ENCODE assay signal across 10 cellular contexts in the genomic region with DNA sequence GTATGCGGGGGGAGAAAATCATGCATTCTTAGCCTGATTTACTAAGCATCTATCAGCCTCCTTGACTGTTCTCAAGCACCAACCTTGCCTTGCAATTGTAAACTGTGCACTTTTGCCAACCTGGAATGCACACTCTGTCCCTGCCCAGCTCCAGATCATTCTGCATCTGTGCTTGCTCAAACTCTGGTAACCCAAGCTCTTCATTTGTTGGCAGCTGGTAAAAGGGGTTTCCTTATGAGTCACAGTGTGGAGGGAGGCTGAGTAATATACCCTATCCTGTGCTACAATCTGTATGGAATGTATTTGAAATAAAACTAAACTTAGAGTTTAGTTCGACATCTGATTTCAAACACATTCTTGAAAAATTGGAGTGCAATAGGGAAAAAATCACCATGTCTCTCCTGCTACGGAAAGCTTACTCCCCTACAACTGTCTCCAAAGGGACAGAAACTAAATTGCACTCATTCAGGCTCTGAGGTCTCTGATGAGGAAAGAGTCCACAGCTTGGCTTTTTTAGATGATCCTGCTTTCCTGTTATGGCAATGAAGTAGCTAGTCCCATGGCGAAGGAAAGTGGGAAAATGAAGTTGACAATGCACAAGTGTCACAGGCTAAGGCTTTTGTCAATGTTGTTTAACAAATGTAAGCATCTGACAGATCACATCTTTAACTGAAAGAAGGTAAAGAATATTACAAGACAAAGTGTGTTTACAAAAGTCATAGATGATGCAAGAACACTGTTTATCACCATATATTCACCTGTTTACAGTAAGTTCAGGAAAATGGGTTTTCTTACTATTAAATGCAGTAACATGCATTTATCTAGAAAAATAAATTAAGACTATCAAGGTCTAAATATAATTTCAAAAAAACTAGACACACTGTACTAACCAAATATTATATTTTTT.
A peak's percentile ranks its signal among the peaks of the same experiment; 100 is the strongest.
DNase-seq lines count a peak whose midpoint lies in the region; ATAC-seq, FAIRE-seq and TF ChIP-seq lines count a peak whose summit lies in the region.
"Had no signal": no experiment of that assay in that cellular context is flagged by ENCODE, and none has a peak within 500 bp of the region (broad histone marks: within the 10 kb centered on the region; RNA-seq: fewer than 3 reads in every experiment).

No MANE protein-coding gene starts in this region.

- no peaks in the 10 kb centered on the region for H3K4me1 ChIP-seq in GM12878 (ENCODE audit: control insufficient read depth, insufficient read depth, low read length)
- H3K4me1 ChIP-seq in left lung: peaks cover 11 to 12% of the 10 kb centered on the region in 2 donors
- peaks cover 3 to 14% of the 10 kb centered on the region in 2 donors for H3K4me1 ChIP-seq in aorta (ENCODE audit: control insufficient read depth in 1 of 2, insufficient read depth in 2 of 2, low read length in 2 of 2)

- H4K20me1 ChIP-seq in GM12878 (ENCODE audit: control insufficient read depth, insufficient read depth): no peaks in the 10 kb centered on the region

- CTCF ChIA-PET in GM12878 (lab: Yijun Ruan, JAX): interaction anchor here (1.6 to 4.1 kb wide), 2 partner anchors 13 to 319 kb away, joined by 8 to 14 read pairs; no protein-coding TSS in a partner anchor

- RAD21 ChIA-PET in GM12878 (lab: Charles Lee; ENCODE audit: unreplicated experiment): interaction anchor here (1.1 kb wide), 1 partner anchor 318 kb away, joined by 3 read pairs; no protein-coding TSS in a partner anchor

- in situ Hi-C loops in GM12878 (cut with MboI): no loop called here

- H3K4me3 ChIP-seq in GM12878 (no peak overlapping the region), left lung (no peak overlapping the region), aorta (ENCODE audit: low read length in 2 of 2) (no peak overlapping the region)

- peak; percentile 41 to 88 for ATAC-seq in activated naive CD4-positive, alpha-beta T cell treated with anti-CD3 and anti-CD28 coated beads, Interleukin-2, amount 50 U/mL, for 72 hours
- ATAC-seq in GM12878: peak; percentile 45; the same call in 2 of the 3 replicates
- ATAC-seq in left lung: peak; percentile 95
- ATAC-seq in aorta (ENCODE audit: low FRiP score): peak; percentile 90

- DNase-seq in activated naive CD4-positive, alpha-beta T cell treated with anti-CD3 and anti-CD28 coated beads, Interleukin-2, amount 50 U/mL, for 72 hours (ENCODE audit: low spot score in 2 of 2): no peak
- no peak for DNase-seq in activated naive CD4-positive, alpha-beta T cell treated with Interleukin-2 at 50 U/mL for 16 hours
- DNase-seq in GM12878 (ENCODE audit: low read depth, low spot score) (no peak), left lung (peak in 1 of 2 donors; percentile 63), aorta (peak in 1 of 2 donors; percentile 50), SIG-M5 treated with dmso at 0.1 percent for 504 hours (lab: John Stamatoyannopoulos, UW; ENCODE audit: unreplicated experiment) (no peak), NAMALWA (ENCODE audit: low spot score) (no peak), DMS79 (lab: John Stamatoyannopoulos, UW) (no peak)

- TF ChIP-seq POLR2A in GM12878 (IDR thresholded peaks at IDR 0.05; ENCODE audit: low read depth, low read length): no peak

- no peaks in the 10 kb centered on the region for H3K9me3 Mint-ChIP-seq in activated naive CD4-positive, alpha-beta T cell treated with anti-CD3 and anti-CD28 coated beads, Interleukin-2, amount 50 U/mL, for 72 hours
- H3K9me3 Mint-ChIP-seq: natural killer cell treated with Interleukin-12 subunit alpha and Interleukin-12 subunit beta and Interleukin-15 and Interleukin-18, amount 100 ng/mL, for 72 hours had no signal

- H3K27ac ChIP-seq in GM12878 (ENCODE audit: control insufficient read depth, insufficient read depth) (no peak overlapping the region), left lung (peak overlapping the region; percentile 68 to 73), aorta (ENCODE audit: low read depth in 1 of 2, low read length in 2 of 2) (peak overlapping the region; percentile 76 to 97)
- H3K27ac ChIP-seq: C4-2B had no signal

- SMC1A ChIA-PET in GM12878 (lab: Charles Lee; ENCODE audit: uncharacterized antibody, unreplicated experiment): interaction anchor here (0.7 to 1.2 kb wide), 3 partner anchors 14 to 322 kb away, joined by 3 read pairs; no protein-coding TSS in a partner anchor

- no TSS peak for BruUV-seq in GM12878 (replicated peaks; lab: Mats Ljungman, UMichigan)

- H3K36me3 ChIP-seq in GM12878 (ENCODE audit: control insufficient read depth in 2 of 2, insufficient read depth in 2 of 2, low read length in 1 of 2) (no peaks in the 10 kb centered on the region), left lung (no peaks in the 10 kb centered on the region), aorta (ENCODE audit: control insufficient read depth in 1 of 2, insufficient read depth in 2 of 2, low read length in 1 of 2) (no peaks in the 10 kb centered on the region)

- WGBS in GM12878 (ENCODE audit: insufficient coverage, insufficient replicate concordance, low lambda C conversion rate, missing lambda C conversion rate): 78% methylated on average over 4 of the region's 4 CpGs
- 3 to 8% methylated on average over 4 of the region's 4 CpGs for WGBS in aorta, 2 donors

- no peak overlapping the region for H3K9ac ChIP-seq in GM12878 (ENCODE audit: control insufficient read depth, insufficient read depth, low read length)

- H2AFZ ChIP-seq in GM12878 (ENCODE audit: control insufficient read depth, low read depth, low read length): no peak overlapping the region

- no peak for FAIRE-seq in GM12878 (lab: Jason Lieb, UNC)

- H3K27me3 ChIP-seq in GM12878 (replicated peaks in 1 of 2; ENCODE audit: control insufficient read depth in 2 of 2, insufficient read depth in 2 of 2, low read length in 1 of 2): no peaks in the 10 kb centered on the region
- H3K27me3 ChIP-seq in left lung: no peaks in the 10 kb centered on the region
- H3K27me3 ChIP-seq in aorta (ENCODE audit: control insufficient read depth in 1 of 2, insufficient read depth in 2 of 2, low read length in 1 of 2): no peaks in the 10 kb centered on the region

- no peak overlapping the region for H3K27ac Mint-ChIP-seq in activated naive CD4-positive, alpha-beta T cell treated with anti-CD3 and anti-CD28 coated beads, Interleukin-2, amount 50 U/mL, for 72 hours
- H3K27ac Mint-ChIP-seq: natural killer cell treated with Interleukin-12 subunit alpha and Interleukin-12 subunit beta and Interleukin-15 and Interleukin-18, amount 100 ng/mL, for 72 hours had no signal

- no peak for TF ChIP-seq RAD21 in GM12878 (IDR thresholded peaks at IDR 0.05; ENCODE audit: insufficient read depth, low read depth, low read length)

- intact Hi-C loops in GM12878 (cut with micrococcal nuclease; ENCODE audit: unreplicated experiment): no loop called here
- intact Hi-C loops in left lung (cut with DNase I): no loop called here
- intact Hi-C loops in aorta (cut with DNase I): loop anchor here in 1 of 2 donors (5.0 kb wide), 1 partner anchor 255 kb away; a partner anchor contains a TSS

- no peaks in the 10 kb centered on the region for H3K9me3 ChIP-seq in GM12878 (replicated peaks; ENCODE audit: control insufficient read depth, insufficient read depth, low read length)
- no peaks in the 10 kb centered on the region for H3K9me3 ChIP-seq in left lung
- H3K9me3 ChIP-seq in aorta (ENCODE audit: control insufficient read depth, low read length): no peaks in the 10 kb centered on the region

- H3K4me2 ChIP-seq in GM12878 (ENCODE audit: control insufficient read depth, insufficient read depth): no peak overlapping the region

- TF ChIP-seq EP300 in GM12878 (IDR thresholded peaks at IDR 0.05; ENCODE audit: borderline replicate concordance in 1 of 2, control insufficient read depth in 1 of 2, low read depth in 2 of 2, low read length in 2 of 2): no peak

- H3K79me2 ChIP-seq in GM12878 (ENCODE audit: control insufficient read depth, insufficient read depth, low read length): no peaks in the 10 kb centered on the region

- POLR2A ChIA-PET in GM12878 (lab: Charles Lee): interaction anchor here (1.7 kb wide), 1 partner anchor 16 kb away, joined by 3 read pairs; no protein-coding TSS in a partner anchor

- H3K36me3 Mint-ChIP-seq in activated naive CD4-positive, alpha-beta T cell treated with anti-CD3 and anti-CD28 coated beads, Interleukin-2, amount 50 U/mL, for 72 hours: no peaks in the 10 kb centered on the region
- H3K36me3 Mint-ChIP-seq: natural killer cell treated with Interleukin-12 subunit alpha and Interleukin-12 subunit beta and Interleukin-15 and Interleukin-18, amount 100 ng/mL, for 72 hours had no signal

- no peak for TF ChIP-seq CTCF in GM12878 (IDR thresholded peaks at IDR 0.05 in 2 of 3, conservative IDR thresholded peaks at IDR 0.05 in 1 of 3; ENCODE audit: control insufficient read depth in 2 of 3, extremely low read depth in 1 of 3, insufficient read depth in 1 of 3, low read depth in 3 of 3, low read length in 3 of 3)
- no peak for TF ChIP-seq CTCF in left lung (IDR thresholded peaks at IDR 0.05)

TF ChIP-seq in GM12878, 131 proteins besides CTCF, POLR2A, EP300 and RAD21:
- TF ChIP-seq SMC3 (IDR thresholded peaks at IDR 0.05; ENCODE audit: borderline replicate concordance, low read length) (no peak), RBBP5 (conservative IDR thresholded peaks at IDR 0.05) (no peak), ZNF217 (IDR thresholded peaks at IDR 0.05) (no peak), NR2F1 (conservative IDR thresholded peaks at IDR 0.05) (no peak), RAD51 (IDR thresholded peaks at IDR 0.05) (no peak), ZNF384 (IDR thresholded peaks at IDR 0.05; ENCODE audit: borderline replicate concordance, low read depth, low read length) (no peak), PAX8 (IDR thresholded peaks at IDR 0.05) (no peak), HCFC1 (IDR thresholded peaks at IDR 0.05; ENCODE audit: low read length) (no peak)
- TF ChIP-seq, protein P1, sequence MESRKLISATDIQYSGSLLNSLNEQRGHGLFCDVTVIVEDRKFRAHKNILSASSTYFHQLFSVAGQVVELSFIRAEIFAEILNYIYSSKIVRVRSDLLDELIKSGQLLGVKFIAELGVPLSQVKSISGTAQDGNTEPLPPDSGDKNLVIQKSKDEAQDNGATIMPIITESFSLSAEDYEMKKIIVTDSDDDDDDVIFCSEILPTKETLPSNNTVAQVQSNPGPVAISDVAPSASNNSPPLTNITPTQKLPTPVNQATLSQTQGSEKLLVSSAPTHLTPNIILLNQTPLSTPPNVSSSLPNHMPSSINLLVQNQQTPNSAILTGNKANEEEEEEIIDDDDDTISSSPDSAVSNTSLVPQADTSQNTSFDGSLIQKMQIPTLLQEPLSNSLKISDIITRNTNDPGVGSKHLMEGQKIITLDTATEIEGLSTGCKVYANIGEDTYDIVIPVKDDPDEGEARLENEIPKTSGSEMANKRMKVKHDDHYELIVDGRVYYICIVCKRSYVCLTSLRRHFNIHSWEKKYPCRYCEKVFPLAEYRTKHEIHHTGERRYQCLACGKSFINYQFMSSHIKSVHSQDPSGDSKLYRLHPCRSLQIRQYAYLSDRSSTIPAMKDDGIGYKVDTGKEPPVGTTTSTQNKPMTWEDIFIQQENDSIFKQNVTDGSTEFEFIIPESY (IDR thresholded peaks at IDR 0.05): no peak

Comparison
In these comparisons a context has a peak if more than half of its experiments do, and no peak if none do; other contexts are left out.
1. ATAC-seq: peak in every context shown above with its lines; median percentile 95 in left lung; 90 in aorta; 64 in activated naive CD4-positive, alpha-beta T cell treated with anti-CD3 and anti-CD28 coated beads, Interleukin-2, amount 50 U/mL, for 72 hours; 45 in GM12878.